Comparison of ENCODE assay signal across 8 cellular contexts in genomic region chr11:35163707-35164496, GRCh38. TPM values are rescaled to one million over a fixed set of nuclear protein-coding genes. Genes with fewer than 3 reads are reported as not detected.
A peak's percentile ranks its signal among the peaks of the same experiment; 100 is the strongest.
DNase-seq lines count a peak whose midpoint lies in the region; ATAC-seq and TF ChIP-seq lines count a peak whose summit lies in the region.

No MANE protein-coding gene starts in this region.

- H3K9me3 Mint-ChIP-seq in IgD-negative memory B cell (no peaks in the 10 kb centered on the region), chondrocyte (ENCODE audit: low read depth) (no peaks in the 10 kb centered on the region)

- no peak for TF ChIP-seq EP300 in stomach (IDR thresholded peaks at IDR 0.05)

- no peak for ATAC-seq in GM18870 (IDR thresholded peaks at IDR 0.05; ENCODE audit: unreplicated experiment)
- ATAC-seq in right cardiac atrium: no peak

- H3K27ac Mint-ChIP-seq in IgD-negative memory B cell (peak overlapping the region; percentile 91 to 100 (median 97)), chondrocyte (ENCODE audit: unreplicated experiment) (no peak overlapping the region)

- 30 to 56% (median 47%) methylated on average over 3 of the region's 3 CpGs for WGBS in stomach, 5 donors
- WGBS in right cardiac atrium: 69% methylated on average over 3 of the region's 3 CpGs

- peaks cover 5% of the 10 kb centered on the region for H3K36me3 Mint-ChIP-seq in IgD-negative memory B cell
- no peaks in the 10 kb centered on the region for H3K36me3 Mint-ChIP-seq in chondrocyte (ENCODE audit: low read depth)

- TF ChIP-seq POLR2A in stomach (IDR thresholded peaks at IDR 0.05): no peak

- H3K9me3 ChIP-seq in stomach (no peaks in the 10 kb centered on the region), right cardiac atrium (ENCODE audit: control insufficient read depth, low read length) (no peaks in the 10 kb centered on the region)

- H3K27me3 Mint-ChIP-seq in IgD-negative memory B cell (no peaks in the 10 kb centered on the region), chondrocyte (ENCODE audit: low read depth) (no peaks in the 10 kb centered on the region)

- intact Hi-C loops in stomach (cut with DNase I; ENCODE audit: low total_unique reads) (no loop called here), right cardiac atrium (cut with DNase I) (no loop called here)

- H3K4me1 ChIP-seq in stomach: peaks cover 39 to 100% (median 86%) of the 10 kb centered on the region in 4 donors
- peaks cover 14% of the 10 kb centered on the region for H3K4me1 ChIP-seq in right cardiac atrium (ENCODE audit: control insufficient read depth, insufficient read depth, low read length)

- no peaks in the 10 kb centered on the region for H3K36me3 ChIP-seq in stomach

- H3K4me3 Mint-ChIP-seq in IgD-negative memory B cell: peak overlapping the region; percentile 54 to 89 (median 80)
- H3K4me3 Mint-ChIP-seq in chondrocyte (ENCODE audit: unreplicated experiment): no peak overlapping the region

- H3K27ac ChIP-seq in stomach: peak overlapping the region in 4 of 5 donors; percentile 14 to 87 (median 82)
- no peak overlapping the region for H3K27ac ChIP-seq in right cardiac atrium (ENCODE audit: low read length)

- DNase-seq in activated CD4-positive, alpha-beta T cell treated with anti-CD3 and anti-CD28 coated beads for 48 hours: peak; percentile 64
- no peak for DNase-seq in activated CD4-positive, alpha-beta T cell treated with anti-CD3 and anti-CD28 coated beads, Interleukin-2, amount 50 U/mL, for 4 hours
- no peak for DNase-seq in chondrocyte (ENCODE audit: low spot score)
- no peak for DNase-seq in stomach
- no peak for DNase-seq in right cardiac atrium
- no peak for DNase-seq in NCI-H1092 (lab: John Stamatoyannopoulos, UW)

- TF ChIP-seq CTCF in chondrocyte (IDR thresholded peaks at IDR 0.05) (peak; percentile 48), stomach (IDR thresholded peaks at IDR 0.05) (peak in 1 of 7 experiments; percentile 8)

- no peaks in the 10 kb centered on the region for H3K27me3 ChIP-seq in stomach
- H3K27me3 ChIP-seq in right cardiac atrium (ENCODE audit: control insufficient read depth, insufficient read depth): no peaks in the 10 kb centered on the region

- H3K4me3 ChIP-seq in stomach (no peak overlapping the region), right cardiac atrium (ENCODE audit: low read length) (no peak overlapping the region)

- peaks cover 76 to 96% (median 90%) of the 10 kb centered on the region in 3 donors for H3K4me1 Mint-ChIP-seq in IgD-negative memory B cell
- H3K4me1 Mint-ChIP-seq in chondrocyte (ENCODE audit: low read depth): peaks cover 75% of the 10 kb centered on the region

RNA-seq across cellular contexts. Expression of gene CD44, which starts 24.9 kb away (rescaled TPM):
- polyA plus RNA-seq in IgD-negative memory B cell: 176 TPM
- total RNA-seq in chondrocyte: 176 to 179 TPM (median 177 TPM) in 3 replicates
- 100 to 1,000 TPM in 3 of 5 donors, 10 to 100 TPM in 2; 47.5 to 229 (median 176) TPM for total RNA-seq in stomach
- 100 to 1,000 TPM in 1 of 3 donors, 10 to 100 TPM in 2; 52.4 to 125 (median 65.5) TPM for polyA plus RNA-seq in stomach
- total RNA-seq in right cardiac atrium: 10 to 100 TPM; 20.9 to 50.7 (median 40.9) TPM
- 7.5 TPM for polyA plus RNA-seq in right cardiac atrium
